In genomic region chr3:114855839-114856238, GRCh38 we compare ENCODE assay signal across 1 cellular context.
TF ChIP-seq lines count a peak whose summit lies in the region.

No MANE protein-coding gene starts in this region.

TF ChIP-seq in GM23338, 12 proteins besides CTCF, POLR2A, EP300 and RAD21 (continued from another document):
- TF ChIP-seq ZNF462 (CRISPR knock-in tag; IDR thresholded peaks at IDR 0.05) (no peak), EZH2phosphoT487 (IDR thresholded peaks at IDR 0.05; ENCODE audit: unreplicated experiment) (no peak), POLR2AphosphoS5 (IDR thresholded peaks at IDR 0.05; ENCODE audit: low read depth) (no peak), NANOG (IDR thresholded peaks at IDR 0.05; ENCODE audit: borderline replicate concordance) (no peak), EZH2 (IDR thresholded peaks at IDR 0.05; ENCODE audit: low read depth, unreplicated experiment) (no peak), ZNF114 (CRISPR knock-in tag; IDR thresholded peaks at IDR 0.05) (no peak), ETS1 (IDR thresholded peaks at IDR 0.05) (no peak)
